In genomic region chr13:103948477-103948876, GRCh38 we compare ENCODE assay signal across 19 cellular contexts.
"Had no signal": no experiment of that assay in that cellular context is flagged by ENCODE, and none has a peak within 500 bp of the region (broad histone marks: within the 10 kb centered on the region; RNA-seq: fewer than 3 reads in every experiment).

No MANE protein-coding gene starts in this region.

- H3K4me3 Mint-ChIP-seq: activated B cell treated with CpG ODN at 0.5 μM for 24 hours; activated CD4-positive, alpha-beta T cell treated with anti-CD3 and anti-CD28 coated beads, Interleukin-2, amount 10 ng/mL, durations not matched to agents 24 days and 14 days; activated T-cell treated with anti-CD3 and anti-CD28 coated beads, Interleukin-2, amount 50 U/mL, for 72 hours; neural crest cell; stimulated activated naive CD8-positive, alpha-beta T cell treated with anti-CD3 and anti-CD28 coated beads, Interleukin-15, amount 100 ng/mL, for 72 hours; T-cell had no signal

- H3K27ac Mint-ChIP-seq: activated B cell treated with CpG ODN at 0.5 μM for 24 hours; activated CD4-positive, alpha-beta T cell treated with anti-CD3 and anti-CD28 coated beads, Interleukin-2, amount 10 ng/mL, durations not matched to agents 24 days and 14 days; activated T-cell treated with anti-CD3 and anti-CD28 coated beads, Interleukin-2, amount 50 U/mL, for 72 hours; stimulated activated naive CD8-positive, alpha-beta T cell treated with anti-CD3 and anti-CD28 coated beads, Interleukin-15, amount 100 ng/mL, for 72 hours; T-cell had no signal

- DNase-seq: activated B cell treated with CpG ODN at 0.5 μM for 24 hours; activated CD4-positive, alpha-beta T cell treated with anti-CD3 and anti-CD28 coated beads, Interleukin-2, amount 10 ng/mL, durations not matched to agents 24 days and 14 days; activated effector memory CD4-positive, alpha-beta T cell treated with anti-CD3 and anti-CD28 coated beads, Interleukin-2, amount 50 U/mL, for 16 hours; activated naive CD4-positive, alpha-beta T cell treated with anti-CD3 and anti-CD28 coated beads, Interleukin-2, amount 50 U/mL, for 16 hours; activated T-cell treated with anti-CD3 and anti-CD28 coated beads, Interleukin-2, amount 50 U/mL, for 72 hours; erythroblast; hypothalamus; lower lobe of right lung; psoas muscle; right lobe of liver; small intestine; stimulated activated CD4-positive, alpha-beta T cell treated with anti-CD3 and anti-CD28 coated beads, Interleukin-15, amount 100 ng/mL, for 24 hours; stimulated activated CD4-positive, alpha-beta T cell treated with anti-CD3 and anti-CD28 coated beads, Interleukin-2, amount 100 ng/mL, for 48 hours; stimulated activated naive CD8-positive, alpha-beta T cell treated with anti-CD3 and anti-CD28 coated beads, Interleukin-15, amount 100 ng/mL, for 72 hours; T-cell; transverse colon had no signal

- H3K27me3 Mint-ChIP-seq: activated B cell treated with CpG ODN at 0.5 μM for 24 hours; activated CD4-positive, alpha-beta T cell treated with anti-CD3 and anti-CD28 coated beads, Interleukin-2, amount 10 ng/mL, durations not matched to agents 24 days and 14 days; stimulated activated naive CD8-positive, alpha-beta T cell treated with anti-CD3 and anti-CD28 coated beads, Interleukin-15, amount 100 ng/mL, for 72 hours; T-cell had no signal

- H3K27me3 ChIP-seq: ascending aorta, right lobe of liver, suprapubic skin, transverse colon had no signal

- ATAC-seq: activated T-cell treated with anti-CD3 and anti-CD28 coated beads, Interleukin-2, amount 50 U/mL, for 72 hours; lower lobe of right lung; psoas muscle; right lobe of liver; stimulated activated naive CD8-positive, alpha-beta T cell treated with anti-CD3 and anti-CD28 coated beads, Interleukin-15, amount 100 ng/mL, for 72 hours; T-cell had no signal

- H3K36me3 ChIP-seq: ascending aorta, lower lobe of right lung, right lobe of liver, suprapubic skin, transverse colon had no signal

- H3K4me1 Mint-ChIP-seq: activated B cell treated with CpG ODN at 0.5 μM for 24 hours; activated CD4-positive, alpha-beta T cell treated with anti-CD3 and anti-CD28 coated beads, Interleukin-2, amount 10 ng/mL, durations not matched to agents 24 days and 14 days; neural crest cell; stimulated activated naive CD8-positive, alpha-beta T cell treated with anti-CD3 and anti-CD28 coated beads, Interleukin-15, amount 100 ng/mL, for 72 hours; T-cell had no signal

- H3K36me3 Mint-ChIP-seq: T-cell had no signal

- H3K4me3 ChIP-seq: ascending aorta, lower lobe of right lung, psoas muscle, right lobe of liver, suprapubic skin, transverse colon had no signal

- H3K27ac ChIP-seq: ascending aorta, lower lobe of right lung, psoas muscle, right lobe of liver, suprapubic skin, transverse colon had no signal
